ENCODE assay signal across 9 cellular contexts in genomic region chr2:46227022-46227421, GRCh38.
"Had no signal": no experiment of that assay in that cellular context is flagged by ENCODE, and none has a peak within 500 bp of the region (broad histone marks: within the 10 kb centered on the region; RNA-seq: fewer than 3 reads in every experiment).

No MANE protein-coding gene starts in this region.

- H2AFZ ChIP-seq: GM23338 had no signal

- H3K27ac Mint-ChIP-seq: GM23338, H9, IgD-negative memory B cell had no signal

- H3K4me2 ChIP-seq: GM23338 had no signal

- DNase-seq: H9, HCEC 1CT, KBM-7 had no signal

- FAIRE-seq: H1, H54, HepG2 had no signal

- H3K36me3 Mint-ChIP-seq: IgD-negative memory B cell had no signal

- ATAC-seq: GM23338, HepG2 had no signal

- H3K4me3 Mint-ChIP-seq: GM23338, H9, IgD-negative memory B cell had no signal

- H3K27ac ChIP-seq: HL-60 had no signal

- H3K4me3 ChIP-seq: GM23338 had no signal
